In the genomic region with DNA sequence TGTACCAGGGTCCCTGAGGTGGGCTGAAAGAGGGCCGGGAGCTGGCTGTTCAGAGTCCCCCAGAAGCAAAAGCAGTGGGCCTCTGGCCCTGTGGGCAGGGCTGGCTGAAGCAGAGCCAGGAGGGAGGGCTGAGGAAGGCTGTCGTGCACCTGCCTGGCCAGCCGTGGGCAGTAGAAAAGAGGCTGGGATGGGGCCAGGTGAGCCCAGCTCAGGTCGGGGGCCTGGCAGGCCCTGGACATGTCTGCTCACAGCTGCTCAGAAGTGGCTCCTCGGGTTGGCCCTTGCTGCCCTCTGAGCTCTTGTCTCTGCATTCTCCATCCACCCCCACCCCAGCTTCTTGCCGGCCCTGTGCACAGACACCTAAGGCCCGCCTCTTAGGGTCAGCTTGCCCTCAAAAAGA, we compare ENCODE assay signal across 22 cellular contexts.
DNase-seq lines count a peak whose midpoint lies in the region; FAIRE-seq and TF ChIP-seq lines count a peak whose summit lies in the region.
"Had no signal": no experiment of that assay in that cellular context is flagged by ENCODE, and none has a peak within 500 bp of the region (broad histone marks: within the 10 kb centered on the region; RNA-seq: fewer than 3 reads in every experiment).

No MANE protein-coding gene starts in this region.

- CTCF ChIA-PET in endothelial cell of umbilical vein (lab: Charles Lee), result interaction anchor here (0.6 to 3.5 kb wide), 9 partner anchors 9 to 122 kb away, joined by 3 to 26 read pairs (median 10); no protein-coding TSS in a partner anchor

- H3K36me3 ChIP-seq in ACC112 (ENCODE audit: insufficient read depth, low read length) (no peaks in the 10 kb centered on the region), H7 (replicated peaks; ENCODE audit: control insufficient read depth, insufficient read depth, low read length) (no peaks in the 10 kb centered on the region), endothelial cell of umbilical vein (ENCODE audit: control insufficient read depth in 2 of 2, extremely low read depth in 1 of 2, insufficient read depth in 2 of 2, low read length in 2 of 2) (no peaks in the 10 kb centered on the region), parathyroid adenoma (ENCODE audit: control insufficient read depth, insufficient read depth, low read length) (no peaks in the 10 kb centered on the region)
- H3K36me3 ChIP-seq: brain microvascular endothelial cell, neutrophil had no signal

- POLR2A ChIA-PET in endothelial cell of umbilical vein (lab: Charles Lee), result no interaction called here

- H4K20me1 ChIP-seq in endothelial cell of umbilical vein (replicated peaks; ENCODE audit: control insufficient read depth, extremely low read depth, insufficient read depth, low read length), result no peaks in the 10 kb centered on the region

- H3K4me3 ChIP-seq in ACC112 (ENCODE audit: low read depth, low read length) (no peak overlapping the region), H7 (ENCODE audit: insufficient read depth, low read depth, low read length) (no peak overlapping the region), endothelial cell of umbilical vein (replicated peaks in 1 of 3; ENCODE audit: insufficient read depth in 1 of 3, low read depth in 1 of 3, low read length in 3 of 3) (no peak overlapping the region), parathyroid adenoma (ENCODE audit: low read depth, low read length) (no peak overlapping the region)

- no peaks in the 10 kb centered on the region for H3K9me3 ChIP-seq in endothelial cell of umbilical vein (replicated peaks; ENCODE audit: control insufficient read depth, insufficient read depth, low read length)
- H3K9me3 ChIP-seq in parathyroid adenoma (ENCODE audit: control insufficient read depth, low read length), result no peaks in the 10 kb centered on the region
- H3K9me3 ChIP-seq: neutrophil had no signal

- no peaks in the 10 kb centered on the region for H3K9me1 ChIP-seq in endothelial cell of umbilical vein (replicated peaks; ENCODE audit: control insufficient read depth, extremely low read depth, insufficient read depth, low read length)

- H3K79me2 ChIP-seq in ACC112 (ENCODE audit: control insufficient read depth, insufficient read depth, low read length, unreplicated experiment), result no peaks in the 10 kb centered on the region
- no peaks in the 10 kb centered on the region for H3K79me2 ChIP-seq in endothelial cell of umbilical vein (ENCODE audit: control insufficient read depth, insufficient read depth, low read length)
- no peaks in the 10 kb centered on the region for H3K79me2 ChIP-seq in parathyroid adenoma

- FAIRE-seq in endothelial cell of umbilical vein (lab: Jason Lieb, UNC) (no peak), GM12892 (lab: Jason Lieb, UNC) (no peak)
- FAIRE-seq: D721Med, frontal cortex, GM12891 had no signal

- H3K4me1 ChIP-seq in ACC112 (ENCODE audit: control insufficient read depth, insufficient read depth, low read length, unreplicated experiment) (peaks cover 30% of the 10 kb centered on the region), endothelial cell of umbilical vein (ENCODE audit: control insufficient read depth, extremely low read depth, insufficient read depth, low read length) (peaks cover 46% of the 10 kb centered on the region), parathyroid adenoma (peaks cover 7% of the 10 kb centered on the region)

- H3K27ac ChIP-seq in ACC112 (ENCODE audit: low read depth, low read length) (peak overlapping the region; percentile 88; the same call in 1 of the 2 replicates), endothelial cell of umbilical vein (ENCODE audit: insufficient read depth, low read depth, low read length) (peak overlapping the region; percentile 100), parathyroid adenoma (peak overlapping the region; percentile 62)
- H3K27ac ChIP-seq: neutrophil had no signal

- DNase-seq in H7 (peak; percentile 71), endothelial cell of umbilical vein (ENCODE audit: low read depth, low spot score) (no peak), NCI-H446 treated with DMSO at 0.1 percent for 48 hours (lab: John Stamatoyannopoulos, UW) (no peak), GM12892 (ENCODE audit: insufficient read length) (no peak), T-helper 2 cell (no peak)
- no peak for DNase-seq in stimulated activated CD4-positive, alpha-beta T cell treated with anti-CD3 and anti-CD28 coated beads, Interleukin-2, amount 100 ng/mL, for 48 hours
- DNase-seq: activated CD4-positive, CD25-positive, alpha-beta regulatory T cell treated with anti-CD3 and anti-CD28 coated beads, Interleukin-2, amount 50 U/mL, for 72 hours; activated CD8-positive, alpha-beta T cell treated with anti-CD3 and anti-CD28 coated beads for 36 hours; brain microvascular endothelial cell; effector memory CD4-positive, alpha-beta T cell; NCI-H1105 treated with DMSO at 0.1 percent for 48 hours; NCI-H2081; NCI-H345; NCI-H82; stimulated activated CD4-positive, alpha-beta T cell treated with anti-CD3 and anti-CD28 coated beads, Interleukin-4, amount 100 ng/mL, for 1 hour; stimulated activated naive CD4-positive, alpha-beta T cell had no signal

- TF ChIP-seq POLR2A in endothelial cell of umbilical vein (IDR thresholded peaks at IDR 0.05; ENCODE audit: low read depth, low read length), result no peak
- no peak for TF ChIP-seq POLR2A in GM12892 (IDR thresholded peaks at IDR 0.05; ENCODE audit: low read depth, low read length)

- dilution Hi-C loops in endothelial cell of umbilical vein (cut with MboI; ENCODE audit: extremely low pct_ligation_motif_present, low sequenced_read_pairs), result no loop called here

- no peak overlapping the region for H3K4me2 ChIP-seq in endothelial cell of umbilical vein (ENCODE audit: insufficient read depth, low read length)
- no peak overlapping the region for H3K4me2 ChIP-seq in parathyroid adenoma (ENCODE audit: low read length)

- H2AFZ ChIP-seq in ACC112 (ENCODE audit: low read length, unreplicated experiment), result no peak overlapping the region
- no peak overlapping the region for H2AFZ ChIP-seq in endothelial cell of umbilical vein (ENCODE audit: low read depth, low read length)
- peak overlapping the region; percentile 22 for H2AFZ ChIP-seq in parathyroid adenoma

- intact Hi-C loops in endothelial cell of umbilical vein (cut with micrococcal nuclease), result loop anchor here (2.0 kb wide), 1 partner anchor 76 kb away; no protein-coding TSS in a partner anchor

- peak overlapping the region; percentile 86 for H3K9ac ChIP-seq in endothelial cell of umbilical vein (replicated peaks; ENCODE audit: extremely low read depth, insufficient read depth, low read length)
- H3K9ac ChIP-seq in parathyroid adenoma, result no peak overlapping the region

- no TSS peak for BruUV-seq in endothelial cell of umbilical vein (replicated peaks; lab: Mats Ljungman, UMichigan)

- no peak for TF ChIP-seq CTCF in endothelial cell of umbilical vein (IDR thresholded peaks at IDR 0.05; ENCODE audit: extremely low read depth in 1 of 2, insufficient read depth in 1 of 2, low read depth in 1 of 2, low read length in 2 of 2)
- no peak for TF ChIP-seq CTCF in parathyroid adenoma (IDR thresholded peaks at IDR 0.05)

- H3K27me3 ChIP-seq in ACC112 (ENCODE audit: insufficient read depth, low read length) (no peaks in the 10 kb centered on the region), H7 (ENCODE audit: control insufficient read depth, insufficient read depth, low read length) (no peaks in the 10 kb centered on the region), endothelial cell of umbilical vein (ENCODE audit: control insufficient read depth in 2 of 2, insufficient read depth in 2 of 2, low read length in 2 of 2) (no peaks in the 10 kb centered on the region), parathyroid adenoma (ENCODE audit: control insufficient read depth, insufficient read depth, low read length) (no peaks in the 10 kb centered on the region)
- H3K27me3 ChIP-seq: brain microvascular endothelial cell, neutrophil had no signal

TF ChIP-seq in endothelial cell of umbilical vein, 7 proteins besides CTCF, POLR2A, EP300 and RAD21:
- TF ChIP-seq, protein P1, sequence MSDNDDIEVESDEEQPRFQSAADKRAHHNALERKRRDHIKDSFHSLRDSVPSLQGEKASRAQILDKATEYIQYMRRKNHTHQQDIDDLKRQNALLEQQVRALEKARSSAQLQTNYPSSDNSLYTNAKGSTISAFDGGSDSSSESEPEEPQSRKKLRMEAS (IDR thresholded peaks at IDR 0.05; ENCODE audit: insufficient read depth, insufficient read length), result no peak
- TF ChIP-seq POLR2AphosphoS5 (IDR thresholded peaks at IDR 0.05; ENCODE audit: insufficient read depth, low read depth, low read length) (no peak), FOS (IDR thresholded peaks at IDR 0.05; ENCODE audit: borderline replicate concordance, insufficient read depth, low read length) (no peak), EZH2 (IDR thresholded peaks at IDR 0.05; ENCODE audit: borderline replicate concordance, low read depth, low read length, severe bottlenecking) (no peak), JUN (IDR thresholded peaks at IDR 0.05; ENCODE audit: borderline replicate concordance, insufficient read depth, insufficient read length, low read depth) (no peak), MYC (IDR thresholded peaks at IDR 0.05; ENCODE audit: low read depth, low read length) (no peak), GATA2 (IDR thresholded peaks at IDR 0.05; ENCODE audit: insufficient read depth, insufficient read length, low read depth, low read length) (no peak)
